Comparison of ENCODE assay signal across 1 cellular context in genomic region chr6:51323056-51323455, GRCh38.
TF ChIP-seq lines count a peak whose summit lies in the region.

No MANE protein-coding gene starts in this region.

TF ChIP-seq in GM23338, 12 proteins besides CTCF, POLR2A, EP300 and RAD21 (continued from another document):
- no peak for TF ChIP-seq REST (IDR thresholded peaks at IDR 0.05; ENCODE audit: unreplicated experiment)
- no peak for TF ChIP-seq JUNB (IDR thresholded peaks at IDR 0.05; ENCODE audit: unreplicated experiment)
